Comparison of ENCODE assay signal across 9 cellular contexts in genomic region chr1:156652131-156652991, GRCh38. TPM values are rescaled to one million over a fixed set of nuclear protein-coding genes. Genes with fewer than 3 reads are reported as not detected.
DNase-seq lines count a peak whose midpoint lies in the region; ATAC-seq and TF ChIP-seq lines count a peak whose summit lies in the region.
"Had no signal": no experiment of that assay in that cellular context is flagged by ENCODE, and none has a peak within 500 bp of the region (broad histone marks: within the 10 kb centered on the region; RNA-seq: fewer than 3 reads in every experiment).

No MANE protein-coding gene starts in this region.

- H3K27me3 Mint-ChIP-seq in activated CD4-positive, alpha-beta T cell treated with anti-CD3 and anti-CD28 coated beads, Interleukin-2, amount 10 ng/mL, durations not matched to agents 24 days and 14 days: peaks cover 73% of the 10 kb centered on the region
- peaks cover 83 to 92% of the 10 kb centered on the region in 2 donors for H3K27me3 Mint-ChIP-seq in stimulated activated naive B cell treated with anti-CD40 and anti-IgM and Interleukin-4, amounts not matched to agents 10 μg/mL and 1 μg/mL and 100 μg/mL, for 72 hours

- dilution Hi-C loops in mammary epithelial cell (cut with HindIII; ENCODE audit: low sequenced_read_pairs): loop anchor here (5.0 kb wide), 1 partner anchor 65 kb away; no protein-coding TSS in a partner anchor

- in situ Hi-C loops in mammary epithelial cell (cut with MboI; ENCODE audit: low sequenced_read_pairs in 2 of 2): no loop called here

- no peak overlapping the region for H3K14ac ChIP-seq in trophoblast cell (ENCODE audit: low read length)

- BruUV-seq in mammary epithelial cell (replicated peaks; lab: Mats Ljungman, UMichigan): no TSS peak

- H3K4me1 ChIP-seq in mammary epithelial cell (ENCODE audit: insufficient read depth, low read length): peaks cover 4% of the 10 kb centered on the region
- H3K4me1 ChIP-seq in trophoblast cell (ENCODE audit: control insufficient read depth in 1 of 2, insufficient read depth in 2 of 2, low read length in 2 of 2): peaks cover 0 to 5% of the 10 kb centered on the region in 2 experiments

- H3K4ac ChIP-seq in trophoblast cell (ENCODE audit: low read depth, low read length): no peak overlapping the region

- no peaks in the 10 kb centered on the region for H3K9me3 Mint-ChIP-seq in activated CD4-positive, alpha-beta T cell treated with anti-CD3 and anti-CD28 coated beads, Interleukin-2, amount 10 ng/mL, durations not matched to agents 24 days and 14 days
- no peaks in the 10 kb centered on the region for H3K9me3 Mint-ChIP-seq in stimulated activated naive B cell treated with anti-CD40 and anti-IgM and Interleukin-4, amounts not matched to agents 10 μg/mL and 1 μg/mL and 100 μg/mL, for 72 hours
- H3K9me3 Mint-ChIP-seq: naive thymus-derived CD8-positive, alpha-beta T cell had no signal

- 57% methylated on average over 12 of the region's 16 CpGs for WGBS in mammary epithelial cell (ENCODE audit: low coverage, missing lambda C conversion rate)
- WGBS in trophoblast cell (ENCODE audit: extremely low coverage, insufficient coverage, insufficient read length): no CpG with 5 or more reads among the region's 16 CpGs

- no peaks in the 10 kb centered on the region for H4K20me1 ChIP-seq in mammary epithelial cell (ENCODE audit: insufficient read depth, low read length)

- no peak overlapping the region for H4K8ac ChIP-seq in trophoblast cell (ENCODE audit: low read depth, low read length)

- H3K9ac ChIP-seq in mammary epithelial cell (ENCODE audit: insufficient read depth, low read length): no peak overlapping the region
- H3K9ac ChIP-seq in trophoblast cell (ENCODE audit: low read length): no peak overlapping the region

- H3K36me3 Mint-ChIP-seq in activated CD4-positive, alpha-beta T cell treated with anti-CD3 and anti-CD28 coated beads, Interleukin-2, amount 10 ng/mL, durations not matched to agents 24 days and 14 days (ENCODE audit: low read depth): no peaks in the 10 kb centered on the region
- peaks cover 0 to under 1% of the 10 kb centered on the region in 2 donors for H3K36me3 Mint-ChIP-seq in stimulated activated naive B cell treated with anti-CD40 and anti-IgM and Interleukin-4, amounts not matched to agents 10 μg/mL and 1 μg/mL and 100 μg/mL, for 72 hours

- no peak overlapping the region for H4K91ac ChIP-seq in trophoblast cell (ENCODE audit: low read depth, low read length)

- H3K4me2 ChIP-seq in mammary epithelial cell (ENCODE audit: insufficient read depth, low read depth, low read length) (no peak overlapping the region), trophoblast cell (ENCODE audit: low read length) (no peak overlapping the region)

- H3K18ac ChIP-seq in trophoblast cell (ENCODE audit: low read length): no peak overlapping the region

- no peak overlapping the region for H2AK5ac ChIP-seq in trophoblast cell (ENCODE audit: low read length)

- H2BK12ac ChIP-seq in trophoblast cell (ENCODE audit: low read length): no peak overlapping the region

- H3K27ac ChIP-seq in mammary epithelial cell (ENCODE audit: insufficient read depth, low read depth, low read length) (no peak overlapping the region), trophoblast cell (ENCODE audit: low read depth, low read length) (no peak overlapping the region)

- no peak overlapping the region for H4K12ac ChIP-seq in trophoblast cell (ENCODE audit: low read depth, low read length)

- H3K9me3 ChIP-seq in mammary epithelial cell (replicated peaks; ENCODE audit: insufficient read depth, low read length) (no peaks in the 10 kb centered on the region), trophoblast cell (ENCODE audit: insufficient read depth, low read depth, low read length) (peaks cover 4% of the 10 kb centered on the region)

- no peak overlapping the region for H3K4me3 ChIP-seq in mammary epithelial cell (replicated peaks in 1 of 3; ENCODE audit: insufficient read depth in 1 of 3, low read depth in 2 of 3, low read length in 3 of 3)
- H3K4me3 ChIP-seq in trophoblast cell (ENCODE audit: low read depth, low read length): no peak overlapping the region

- peaks cover 9% of the 10 kb centered on the region for H3K4me1 Mint-ChIP-seq in activated CD4-positive, alpha-beta T cell treated with anti-CD3 and anti-CD28 coated beads, Interleukin-2, amount 10 ng/mL, durations not matched to agents 24 days and 14 days
- peaks cover 11 to 17% of the 10 kb centered on the region in 2 donors for H3K4me1 Mint-ChIP-seq in stimulated activated naive B cell treated with anti-CD40 and anti-IgM and Interleukin-4, amounts not matched to agents 10 μg/mL and 1 μg/mL and 100 μg/mL, for 72 hours

- H3K27me3 ChIP-seq in mammary epithelial cell (ENCODE audit: insufficient read depth, low read length) (no peaks in the 10 kb centered on the region), trophoblast cell (ENCODE audit: insufficient read depth, low read length) (peaks cover 20% of the 10 kb centered on the region)

- H2BK120ac ChIP-seq in trophoblast cell (ENCODE audit: insufficient read depth, low read length, poor library complexity): no peak overlapping the region

- CTCF ChIA-PET in mammary epithelial cell (lab: Charles Lee; ENCODE audit: low non-redundant PET): interaction anchor here (0.5 kb wide), 1 partner anchor 27 kb away, joined by 6 read pairs; no protein-coding TSS in a partner anchor

- no peaks in the 10 kb centered on the region for H3K36me3 ChIP-seq in mammary epithelial cell (ENCODE audit: insufficient read depth, low read length)
- no peaks in the 10 kb centered on the region for H3K36me3 ChIP-seq in trophoblast cell (ENCODE audit: control insufficient read depth in 1 of 2, insufficient read depth in 2 of 2, low read length in 2 of 2)

- no peak overlapping the region for H2BK5ac ChIP-seq in trophoblast cell (ENCODE audit: low read depth, low read length, poor library complexity)

- no peak for TF ChIP-seq CTCF in mammary epithelial cell (conservative IDR thresholded peaks at IDR 0.05 in 1 of 2, IDR thresholded peaks at IDR 0.05 in 1 of 2; ENCODE audit: extremely low read depth in 1 of 2, insufficient read depth in 1 of 2, low read depth in 1 of 2, low read length in 2 of 2)

- intact Hi-C loops in activated CD4-positive, alpha-beta T cell treated with anti-CD3 and anti-CD28 coated beads, Interleukin-2, amount 10 ng/mL, durations not matched to agents 24 days and 14 days (cut with micrococcal nuclease): no loop called here
- intact Hi-C loops in mammary epithelial cell (cut with micrococcal nuclease): no loop called here

- H3K79me1 ChIP-seq in trophoblast cell (ENCODE audit: low read length): no peaks in the 10 kb centered on the region

- H2AFZ ChIP-seq in mammary epithelial cell (ENCODE audit: low read depth, low read length) (no peak overlapping the region), trophoblast cell (ENCODE audit: insufficient read depth, low read length, poor library complexity) (no peak overlapping the region)

- no peak overlapping the region for H3K27ac Mint-ChIP-seq in activated CD4-positive, alpha-beta T cell treated with anti-CD3 and anti-CD28 coated beads, Interleukin-2, amount 10 ng/mL, durations not matched to agents 24 days and 14 days
- H3K27ac Mint-ChIP-seq in stimulated activated naive B cell treated with anti-CD40 and anti-IgM and Interleukin-4, amounts not matched to agents 10 μg/mL and 1 μg/mL and 100 μg/mL, for 72 hours: no peak overlapping the region

- H3K23ac ChIP-seq in trophoblast cell (ENCODE audit: low read length): no peak overlapping the region

- no peak overlapping the region for H3K4me3 Mint-ChIP-seq in activated CD4-positive, alpha-beta T cell treated with anti-CD3 and anti-CD28 coated beads, Interleukin-2, amount 10 ng/mL, durations not matched to agents 24 days and 14 days
- no peak overlapping the region for H3K4me3 Mint-ChIP-seq in stimulated activated naive B cell treated with anti-CD40 and anti-IgM and Interleukin-4, amounts not matched to agents 10 μg/mL and 1 μg/mL and 100 μg/mL, for 72 hours
- H3K4me3 Mint-ChIP-seq: naive thymus-derived CD8-positive, alpha-beta T cell had no signal

- peak; percentile 81 for DNase-seq in activated CD4-positive, alpha-beta T cell treated with anti-CD3 and anti-CD28 coated beads, Interleukin-2, amount 10 ng/mL, durations not matched to agents 24 days and 14 days
- DNase-seq in activated CD4-positive, alpha-beta T cell treated with anti-CD3 and anti-CD28 coated beads, Interleukin-2, amount 50 U/mL, for 1 hour: no peak
- DNase-seq in mammary epithelial cell: peak; percentile 22
- peak; percentile 36 to 72 for DNase-seq in trophoblast cell
- DNase-seq in stimulated activated naive B cell treated with anti-CD40 and anti-IgM and Interleukin-4, amounts not matched to agents 10 μg/mL and 1 μg/mL and 100 μg/mL, for 72 hours: no peak
- DNase-seq: NCI-H524; stimulated activated CD4-positive, alpha-beta T cell treated with anti-CD3 and anti-CD28 coated beads, Interleukin-4, amount 100 ng/mL, for 24 hours had no signal

- H3K79me2 ChIP-seq in mammary epithelial cell (ENCODE audit: insufficient read depth, low read length) (no peaks in the 10 kb centered on the region), trophoblast cell (ENCODE audit: control insufficient read depth, insufficient read depth, low read length, poor library complexity) (no peaks in the 10 kb centered on the region)

- no peak for ATAC-seq in stimulated activated naive B cell treated with anti-CD40 and anti-IgM and Interleukin-4, amounts not matched to agents 10 μg/mL and 1 μg/mL and 100 μg/mL, for 72 hours (replicated peaks)
- ATAC-seq in GM19035 (IDR thresholded peaks at IDR 0.05; ENCODE audit: unreplicated experiment): no peak
- ATAC-seq: naive thymus-derived CD8-positive, alpha-beta T cell had no signal

RNA-seq across cellular contexts. Expression of gene BCAN, which starts 10.4 kb away (rescaled TPM):
- not detected in 2 replicates for total RNA-seq in activated CD4-positive, alpha-beta T cell treated with anti-CD3 and anti-CD28 coated beads, Interleukin-2, amount 10 ng/mL, durations not matched to agents 24 days and 14 days
- total RNA-seq in mammary epithelial cell: not detected
- polyA plus RNA-seq in mammary epithelial cell: not detected
- polyA minus RNA-seq in mammary epithelial cell: not detected
- polyA plus RNA-seq in trophoblast cell (2013): 2.4 and 3.1 TPM in 2 replicates
- total RNA-seq: naive thymus-derived CD8-positive, alpha-beta T cell had no signal
- polyA plus RNA-seq: naive thymus-derived CD8-positive, alpha-beta T cell had no signal

RNA-seq across cellular contexts. Expression of gene NES, which starts 24.8 kb away (rescaled TPM):
- 0.05 TPM in 2 replicates for total RNA-seq in activated CD4-positive, alpha-beta T cell treated with anti-CD3 and anti-CD28 coated beads, Interleukin-2, amount 10 ng/mL, durations not matched to agents 24 days and 14 days
- 10 to 100 TPM in 1 of 2 donors, under 1 TPM in 1; 0.07 to 49.0 TPM for total RNA-seq in mammary epithelial cell
- 0.06 TPM for polyA plus RNA-seq in mammary epithelial cell
- polyA minus RNA-seq in mammary epithelial cell: not detected
- polyA plus RNA-seq in trophoblast cell (2013): 71.4 and 71.6 TPM in 2 replicates
- total RNA-seq: naive thymus-derived CD8-positive, alpha-beta T cell had no signal
- polyA plus RNA-seq: naive thymus-derived CD8-positive, alpha-beta T cell had no signal

RNA-seq across cellular contexts. Expression of gene HAPLN2, which starts 33.1 kb away (rescaled TPM):
- total RNA-seq in activated CD4-positive, alpha-beta T cell treated with anti-CD3 and anti-CD28 coated beads, Interleukin-2, amount 10 ng/mL, durations not matched to agents 24 days and 14 days: not detected in 2 replicates
- total RNA-seq in mammary epithelial cell: not detected
- polyA plus RNA-seq in mammary epithelial cell: not detected
- polyA minus RNA-seq in mammary epithelial cell: not detected
- polyA plus RNA-seq in trophoblast cell (2013): 0.06 TPM in 1 of 2 replicates, not detected in the other
- polyA plus RNA-seq: naive thymus-derived CD8-positive, alpha-beta T cell had no signal

RNA-seq across cellular contexts. Expression of gene GPATCH4, which starts 51.1 kb away (rescaled TPM):
- total RNA-seq in activated CD4-positive, alpha-beta T cell treated with anti-CD3 and anti-CD28 coated beads, Interleukin-2, amount 10 ng/mL, durations not matched to agents 24 days and 14 days: 99.0 and 99.2 TPM in 2 replicates
- 10 to 100 TPM; 16.3 to 49.7 TPM for total RNA-seq in mammary epithelial cell
- 38.7 TPM for polyA plus RNA-seq in mammary epithelial cell
- 62.9 TPM for polyA minus RNA-seq in mammary epithelial cell
- 16.5 and 16.8 TPM in 2 replicates for polyA plus RNA-seq in trophoblast cell (2013)

RNA-seq across cellular contexts. Expression of gene CRABP2, which starts 53.0 kb away (rescaled TPM):
- total RNA-seq in activated CD4-positive, alpha-beta T cell treated with anti-CD3 and anti-CD28 coated beads, Interleukin-2, amount 10 ng/mL, durations not matched to agents 24 days and 14 days: 0.62 and 1.4 TPM in 2 replicates
- 10 to 100 TPM in 1 of 2 donors, 1 to 10 TPM in 1; 7.0 to 29.5 TPM for total RNA-seq in mammary epithelial cell
- 6.2 TPM for polyA plus RNA-seq in mammary epithelial cell
- polyA minus RNA-seq in mammary epithelial cell: 1.3 TPM
- 273 TPM in 2 replicates for polyA plus RNA-seq in trophoblast cell (2013)
- polyA plus RNA-seq: naive thymus-derived CD8-positive, alpha-beta T cell had no signal

Comparison
In these comparisons a context has a peak if more than half of its experiments do, and no peak if none do; other contexts are left out.
1. DNase-seq: peak in activated CD4-positive, alpha-beta T cell treated with anti-CD3 and anti-CD28 coated beads, Interleukin-2, amount 10 ng/mL, durations not matched to agents 24 days and 14 days (single experiment), mammary epithelial cell (single experiment) and trophoblast cell (2 of 2); none in activated CD4-positive, alpha-beta T cell treated with anti-CD3 and anti-CD28 coated beads, Interleukin-2, amount 50 U/mL, for 1 hour (single experiment) and stimulated activated naive B cell treated with anti-CD40 and anti-IgM and Interleukin-4, amounts not matched to agents 10 μg/mL and 1 μg/mL and 100 μg/mL, for 72 hours (single experiment).